Comparison of ENCODE assay signal across 23 cellular contexts in genomic region chr10:27531336-27531847, GRCh38. TPM values are rescaled to one million over a fixed set of nuclear protein-coding genes. Genes with fewer than 3 reads are reported as not detected.
A peak's percentile ranks its signal among the peaks of the same experiment; 100 is the strongest.
DNase-seq lines count a peak whose midpoint lies in the region; ATAC-seq, FAIRE-seq and TF ChIP-seq lines count a peak whose summit lies in the region.
"Had no signal": no experiment of that assay in that cellular context is flagged by ENCODE, and none has a peak within 500 bp of the region (broad histone marks: within the 10 kb centered on the region; RNA-seq: fewer than 3 reads in every experiment).

No MANE protein-coding gene starts in this region.

- H3K4me3 Mint-ChIP-seq in activated CD4-positive, alpha-beta T cell treated with anti-CD3 and anti-CD28 coated beads, Interleukin-2, amount 10 ng/mL, durations not matched to agents 24 days and 14 days, result peak overlapping the region; percentile 41
- peak overlapping the region; percentile 15 for H3K4me3 Mint-ChIP-seq in activated naive CD8-positive, alpha-beta T cell
- H3K4me3 Mint-ChIP-seq in naive thymus-derived CD8-positive, alpha-beta T cell, result peak overlapping the region in 4 of 10 donors; percentile 19 to 46 (median 32)
- H3K4me3 Mint-ChIP-seq in osteocyte (ENCODE audit: unreplicated experiment), result no peak overlapping the region

- H3K27ac Mint-ChIP-seq in activated CD4-positive, alpha-beta T cell treated with anti-CD3 and anti-CD28 coated beads, Interleukin-2, amount 10 ng/mL, durations not matched to agents 24 days and 14 days, result peak overlapping the region; percentile 51
- H3K27ac Mint-ChIP-seq in activated naive CD8-positive, alpha-beta T cell, result peak overlapping the region; percentile 82
- peak overlapping the region; percentile 17 to 93 (median 56) for H3K27ac Mint-ChIP-seq in naive thymus-derived CD8-positive, alpha-beta T cell
- H3K27ac Mint-ChIP-seq in osteocyte (ENCODE audit: unreplicated experiment), result no peak overlapping the region

- H3K27me3 ChIP-seq in heart left ventricle, result no peaks in the 10 kb centered on the region
- H3K27me3 ChIP-seq: cardiac muscle cell, dorsolateral prefrontal cortex, upper lobe of right lung had no signal

- H3K27ac ChIP-seq in heart left ventricle, result no peak overlapping the region
- H3K27ac ChIP-seq: A549, cardiac muscle cell, dorsolateral prefrontal cortex, psoas muscle, upper lobe of right lung had no signal

- H3K36me3 Mint-ChIP-seq in activated CD4-positive, alpha-beta T cell treated with anti-CD3 and anti-CD28 coated beads, Interleukin-2, amount 10 ng/mL, durations not matched to agents 24 days and 14 days (ENCODE audit: low read depth), result peaks cover 27% of the 10 kb centered on the region
- H3K36me3 Mint-ChIP-seq in activated naive CD8-positive, alpha-beta T cell, result peaks cover 7% of the 10 kb centered on the region
- peaks cover 0 to 23% (median 7%) of the 10 kb centered on the region in 3 donors for H3K36me3 Mint-ChIP-seq in naive thymus-derived CD8-positive, alpha-beta T cell
- peaks cover 10% of the 10 kb centered on the region for H3K36me3 Mint-ChIP-seq in osteocyte (ENCODE audit: unreplicated experiment)

- peaks cover 31% of the 10 kb centered on the region for H3K4me1 Mint-ChIP-seq in activated CD4-positive, alpha-beta T cell treated with anti-CD3 and anti-CD28 coated beads, Interleukin-2, amount 10 ng/mL, durations not matched to agents 24 days and 14 days
- H3K4me1 Mint-ChIP-seq in activated naive CD8-positive, alpha-beta T cell (ENCODE audit: low read depth), result peaks cover 48% of the 10 kb centered on the region
- H3K4me1 Mint-ChIP-seq in naive thymus-derived CD8-positive, alpha-beta T cell, result peaks cover 14 to 47% (median 38%) of the 10 kb centered on the region in 4 donors
- peaks cover 24% of the 10 kb centered on the region for H3K4me1 Mint-ChIP-seq in osteocyte (ENCODE audit: unreplicated experiment)

- no peaks in the 10 kb centered on the region for H3K27me3 Mint-ChIP-seq in activated CD4-positive, alpha-beta T cell treated with anti-CD3 and anti-CD28 coated beads, Interleukin-2, amount 10 ng/mL, durations not matched to agents 24 days and 14 days
- H3K27me3 Mint-ChIP-seq in activated naive CD8-positive, alpha-beta T cell, result no peaks in the 10 kb centered on the region
- no peaks in the 10 kb centered on the region for H3K27me3 Mint-ChIP-seq in naive thymus-derived CD8-positive, alpha-beta T cell
- H3K27me3 Mint-ChIP-seq in osteocyte (ENCODE audit: unreplicated experiment), result no peaks in the 10 kb centered on the region

- POLR2A ChIA-PET in naive thymus-derived CD8-positive, alpha-beta T cell (lab: Charles Lee), result interaction anchor here (0.7 to 1.3 kb wide), 2 partner anchors 13 to 36 kb away, joined by 3 read pairs; no protein-coding TSS in a partner anchor

- DNase-seq in activated CD4-positive, alpha-beta T cell treated with anti-CD3 and anti-CD28 coated beads, Interleukin-2, amount 10 ng/mL, durations not matched to agents 24 days and 14 days, result no peak
- no peak for DNase-seq in activated CD4-positive, alpha-beta T cell treated with anti-CD3 and anti-CD28 coated beads, Interleukin-2, amount 50 U/mL, for 48 hours
- no peak for DNase-seq in D721Med (ENCODE audit: insufficient read length, low spot score)
- DNase-seq in naive thymus-derived CD8-positive, alpha-beta T cell, result no peak
- DNase-seq in NCI-H524 treated with DMSO at 0.1 percent for 48 hours (lab: John Stamatoyannopoulos, UW), result no peak
- DNase-seq in osteocyte (ENCODE audit: extremely low spot score, unreplicated experiment), result no peak
- no peak for DNase-seq in heart left ventricle
- DNase-seq: C1 segment of cervical spinal cord; DMS79 treated with DMSO at 0.1 percent for 48 hours; dorsolateral prefrontal cortex; foreskin melanocyte; kidney glomerular epithelial cell; mesenchymal stem cell; NCI-H1930; NK-92 treated with Interleukin-12 subunit alpha and Interleukin-12 subunit beta, amount 100 ng/mL, for 24 hours; psoas muscle; stimulated activated CD4-positive, alpha-beta T cell treated with anti-CD3 and anti-CD28 coated beads, Interleukin-4, amount 100 ng/mL, for 1 hour; upper lobe of right lung had no signal

- TF ChIP-seq POLR2A in heart left ventricle (IDR thresholded peaks at IDR 0.05), result no peak

- H3K9me3 ChIP-seq in heart left ventricle, result no peaks in the 10 kb centered on the region
- H3K9me3 ChIP-seq: A549, psoas muscle, upper lobe of right lung had no signal

- ATAC-seq in naive thymus-derived CD8-positive, alpha-beta T cell, result no peak
- no peak for ATAC-seq in heart left ventricle
- ATAC-seq: A549, psoas muscle, SK-N-SH treated with all-trans-retinoic acid at 6 μM for 48 hours, upper lobe of right lung had no signal

- H3K9me3 Mint-ChIP-seq in activated CD4-positive, alpha-beta T cell treated with anti-CD3 and anti-CD28 coated beads, Interleukin-2, amount 10 ng/mL, durations not matched to agents 24 days and 14 days, result no peaks in the 10 kb centered on the region
- no peaks in the 10 kb centered on the region for H3K9me3 Mint-ChIP-seq in activated naive CD8-positive, alpha-beta T cell (ENCODE audit: low read depth)
- no peaks in the 10 kb centered on the region for H3K9me3 Mint-ChIP-seq in naive thymus-derived CD8-positive, alpha-beta T cell
- H3K9me3 Mint-ChIP-seq in osteocyte (ENCODE audit: unreplicated experiment), result no peaks in the 10 kb centered on the region

- FAIRE-seq in D721Med (lab: Jason Lieb, UNC), result peak; percentile 6
- FAIRE-seq: A549 had no signal

- intact Hi-C loops in activated CD4-positive, alpha-beta T cell treated with anti-CD3 and anti-CD28 coated beads, Interleukin-2, amount 10 ng/mL, durations not matched to agents 24 days and 14 days (cut with micrococcal nuclease), result no loop called here
- intact Hi-C loops in heart left ventricle (cut with DNase I), result no loop called here

- H3K4me3 ChIP-seq in heart left ventricle, result no peak overlapping the region
- H3K4me3 ChIP-seq: A549, cardiac muscle cell, dorsolateral prefrontal cortex, psoas muscle, smooth muscle cell, upper lobe of right lung had no signal

- peaks cover 0 to 30% (median 26%) of the 10 kb centered on the region in 9 donors for H3K36me3 ChIP-seq in heart left ventricle

- no peak for TF ChIP-seq CTCF in D721Med (IDR thresholded peaks at IDR 0.05; ENCODE audit: insufficient read depth, missing control alignments)
- TF ChIP-seq CTCF in osteocyte (IDR thresholded peaks at IDR 0.05), result no peak
- no peak for TF ChIP-seq CTCF in heart left ventricle (IDR thresholded peaks at IDR 0.05)

- peaks cover 0 to 49% (median 15%) of the 10 kb centered on the region in 12 donors for H3K4me1 ChIP-seq in heart left ventricle

- WGBS in heart left ventricle, 4 donors, result 92 to 97% (median 94%) methylated on average over 3 of the region's 3 CpGs

RNA-seq across cellular contexts. Expression of gene RAB18, which starts 27.3 kb away (rescaled TPM):
- 55.4 and 58.3 TPM in 2 replicates for total RNA-seq in activated CD4-positive, alpha-beta T cell treated with anti-CD3 and anti-CD28 coated beads, Interleukin-2, amount 10 ng/mL, durations not matched to agents 24 days and 14 days
- total RNA-seq in naive thymus-derived CD8-positive, alpha-beta T cell, result 10 to 100 TPM; 79.8 to 83.2 TPM
- 10 to 100 TPM; 65.4 to 82.4 (median 76.3) TPM for polyA plus RNA-seq in naive thymus-derived CD8-positive, alpha-beta T cell
- 139 and 142 TPM in 2 replicates for total RNA-seq in osteocyte
- total RNA-seq in heart left ventricle, result 100 to 1,000 TPM in 7 of 9 donors, 10 to 100 TPM in 2; 39.8 to 145 (median 128) TPM
- polyA plus RNA-seq in heart left ventricle, result 10 to 100 TPM; 28.4 to 66.4 TPM
